In genomic region chr10:287814-288213, GRCh38 we compare ENCODE assay signal across 13 cellular contexts.
A peak's percentile ranks its signal among the peaks of the same experiment; 100 is the strongest.
DNase-seq lines count a peak whose midpoint lies in the region; ATAC-seq, FAIRE-seq and TF ChIP-seq lines count a peak whose summit lies in the region.
"Had no signal": no experiment of that assay in that cellular context is flagged by ENCODE, and none has a peak within 500 bp of the region (broad histone marks: within the 10 kb centered on the region; RNA-seq: fewer than 3 reads in every experiment).

No MANE protein-coding gene starts in this region.

- CTCF ChIA-PET in HEK293T (lab: Yijun Ruan, JAX): no interaction called here

- in situ Hi-C loops in astrocyte of the cerebellum (cut with HindIII; ENCODE audit: low sequenced_read_pairs): no loop called here

- POLR2A ChIA-PET in HEK293T (lab: Yijun Ruan, JAX): no interaction called here

- FAIRE-seq in RCC 7860 (lab: Jason Lieb, UNC): no peak
- FAIRE-seq: GM12891, islet of Langerhans had no signal

- no peak overlapping the region for H3K4me3 ChIP-seq in astrocyte of the cerebellum (ENCODE audit: low read depth, low read length)

- intact Hi-C loops in left ventricle myocardium superior (cut with micrococcal nuclease): no loop called here

- ATAC-seq in GM21619 (IDR thresholded peaks at IDR 0.05; ENCODE audit: unreplicated experiment) (no peak), left ventricle myocardium superior (no peak)
- ATAC-seq: activated CD4-positive, CD25-positive, alpha-beta regulatory T cell treated with anti-CD3 and anti-CD28 coated beads, Interleukin-2, amount 50 U/mL, for 24 hours had no signal

- peak; percentile 35 for TF ChIP-seq CTCF in astrocyte of the cerebellum (IDR thresholded peaks at IDR 0.05; ENCODE audit: low read depth, low read length, missing control alignments)

- DNase-seq in AG08396 (ENCODE audit: low spot score): peak; percentile 48
- DNase-seq in HEK293T (ENCODE audit: extremely low spot score): peak; percentile 32
- no peak for DNase-seq in astrocyte of the cerebellum (ENCODE audit: low read depth)
- peak; percentile 83 for DNase-seq in islet precursor cell
- no peak for DNase-seq in RCC 7860 (ENCODE audit: low spot score)
- no peak for DNase-seq in left ventricle myocardium superior
- no peak for DNase-seq in T-helper 9 cell
- DNase-seq: CD4-positive, alpha-beta memory T cell; stimulated activated CD4-positive, alpha-beta T cell treated with anti-CD3 and anti-CD28 coated beads, Interleukin-15, amount 100 ng/mL, for 24 hours had no signal

TF ChIP-seq in HEK293T, 16 proteins besides CTCF, POLR2A, EP300 and RAD21:
- TF ChIP-seq ELF4 (IDR thresholded peaks at IDR 0.05) (no peak), LEF1 (IDR thresholded peaks at IDR 0.05; ENCODE audit: borderline replicate concordance) (no peak), PKNOX1 (IDR thresholded peaks at IDR 0.05) (no peak), FOXK2 (IDR thresholded peaks at IDR 0.05) (no peak), ZNF384 (IDR thresholded peaks at IDR 0.05) (no peak), BHLHE40 (IDR thresholded peaks at IDR 0.05; ENCODE audit: borderline replicate concordance) (no peak), ARNT (IDR thresholded peaks at IDR 0.05) (no peak), CTBP1 (IDR thresholded peaks at IDR 0.05; ENCODE audit: borderline replicate concordance) (no peak), TARDBP (IDR thresholded peaks at IDR 0.05) (no peak)

Comparison
In these comparisons a context has a peak if more than half of its experiments do, and no peak if none do; other contexts are left out.
1. DNase-seq: peak in AG08396 (single experiment), HEK293T (single experiment) and islet precursor cell (single experiment); none in astrocyte of the cerebellum (single experiment), RCC 7860 (single experiment), left ventricle myocardium superior (single experiment) and T-helper 9 cell (single experiment).